Comparison of ENCODE assay signal across 23 cellular contexts in genomic region chr9:13163287-13163686, GRCh38.
A peak's percentile ranks its signal among the peaks of the same experiment; 100 is the strongest.
DNase-seq lines count a peak whose midpoint lies in the region; ATAC-seq and TF ChIP-seq lines count a peak whose summit lies in the region.
"Had no signal": no experiment of that assay in that cellular context is flagged by ENCODE, and none has a peak within 500 bp of the region (broad histone marks: within the 10 kb centered on the region; RNA-seq: fewer than 3 reads in every experiment).

No MANE protein-coding gene starts in this region.

- H3K4me3 Mint-ChIP-seq in type B pancreatic cell, result no peak overlapping the region
- H3K4me3 Mint-ChIP-seq: B cell; CD4-positive, CD25-positive, alpha-beta regulatory T cell; T-cell had no signal

- intact Hi-C loops in posterior vena cava (cut with DNase I), result no loop called here

- DNase-seq in NCI-H2171 treated with DMSO at 0.1 percent for 48 hours (lab: John Stamatoyannopoulos, UW), result peak; percentile 50
- no peak for DNase-seq in NCI-H2171 (lab: John Stamatoyannopoulos, UW)
- peak; percentile 68 to 79 for DNase-seq in NCI-H1930 (lab: John Stamatoyannopoulos, UW)
- peak; percentile 7 for DNase-seq in astrocyte of the hippocampus (ENCODE audit: low read depth, low spot score)
- DNase-seq in type B pancreatic cell (ENCODE audit: extremely low spot score, unreplicated experiment), result no peak
- DNase-seq in posterior vena cava (ENCODE audit: low spot score), result no peak
- DNase-seq: 8988T; Caco-2; CD4-positive, CD25-positive, alpha-beta regulatory T cell; DMS53; EL; KBM-7; NCI-H1436; NCI-H2107; NCI-H526; RPMI8226; SHP77 treated with DMSO at 0.1 percent for 48 hours; T-cell had no signal

- peaks cover 18% of the 10 kb centered on the region for H3K36me3 Mint-ChIP-seq in type B pancreatic cell
- H3K36me3 Mint-ChIP-seq: CD4-positive, CD25-positive, alpha-beta regulatory T cell; T-cell had no signal

- no peak overlapping the region for H3K27ac Mint-ChIP-seq in type B pancreatic cell
- H3K27ac Mint-ChIP-seq: B cell; CD4-positive, CD25-positive, alpha-beta regulatory T cell; T-cell had no signal

- H3K9me3 Mint-ChIP-seq in type B pancreatic cell, result no peaks in the 10 kb centered on the region

- H3K27me3 Mint-ChIP-seq in type B pancreatic cell, result no peaks in the 10 kb centered on the region
- H3K27me3 Mint-ChIP-seq: B cell; CD4-positive, CD25-positive, alpha-beta regulatory T cell; T-cell had no signal

- no peaks in the 10 kb centered on the region for H3K4me1 Mint-ChIP-seq in type B pancreatic cell (ENCODE audit: unreplicated experiment)
- H3K4me1 Mint-ChIP-seq: B cell; CD4-positive, CD25-positive, alpha-beta regulatory T cell; T-cell had no signal

- no peak for ATAC-seq in HG03159 (IDR thresholded peaks at IDR 0.05; ENCODE audit: unreplicated experiment)
- ATAC-seq in HG03095 (IDR thresholded peaks at IDR 0.05; ENCODE audit: unreplicated experiment), result no peak
- ATAC-seq: HepG2, SK-N-SH treated with all-trans-retinoic acid at 6 μM for 48 hours, T-cell had no signal

- no peak for TF ChIP-seq CTCF in type B pancreatic cell (conservative IDR thresholded peaks at IDR 0.05)

Comparison
In these comparisons a context has a peak if more than half of its experiments do, and no peak if none do; other contexts are left out.
1. DNase-seq: peak in NCI-H2171 treated with DMSO at 0.1 percent for 48 hours (single experiment), NCI-H1930 (2 of 2) and astrocyte of the hippocampus (single experiment); none in NCI-H2171 (single experiment), type B pancreatic cell (single experiment) and posterior vena cava (single experiment).